Comparison of ENCODE assay signal across 8 cellular contexts in the genomic region with DNA sequence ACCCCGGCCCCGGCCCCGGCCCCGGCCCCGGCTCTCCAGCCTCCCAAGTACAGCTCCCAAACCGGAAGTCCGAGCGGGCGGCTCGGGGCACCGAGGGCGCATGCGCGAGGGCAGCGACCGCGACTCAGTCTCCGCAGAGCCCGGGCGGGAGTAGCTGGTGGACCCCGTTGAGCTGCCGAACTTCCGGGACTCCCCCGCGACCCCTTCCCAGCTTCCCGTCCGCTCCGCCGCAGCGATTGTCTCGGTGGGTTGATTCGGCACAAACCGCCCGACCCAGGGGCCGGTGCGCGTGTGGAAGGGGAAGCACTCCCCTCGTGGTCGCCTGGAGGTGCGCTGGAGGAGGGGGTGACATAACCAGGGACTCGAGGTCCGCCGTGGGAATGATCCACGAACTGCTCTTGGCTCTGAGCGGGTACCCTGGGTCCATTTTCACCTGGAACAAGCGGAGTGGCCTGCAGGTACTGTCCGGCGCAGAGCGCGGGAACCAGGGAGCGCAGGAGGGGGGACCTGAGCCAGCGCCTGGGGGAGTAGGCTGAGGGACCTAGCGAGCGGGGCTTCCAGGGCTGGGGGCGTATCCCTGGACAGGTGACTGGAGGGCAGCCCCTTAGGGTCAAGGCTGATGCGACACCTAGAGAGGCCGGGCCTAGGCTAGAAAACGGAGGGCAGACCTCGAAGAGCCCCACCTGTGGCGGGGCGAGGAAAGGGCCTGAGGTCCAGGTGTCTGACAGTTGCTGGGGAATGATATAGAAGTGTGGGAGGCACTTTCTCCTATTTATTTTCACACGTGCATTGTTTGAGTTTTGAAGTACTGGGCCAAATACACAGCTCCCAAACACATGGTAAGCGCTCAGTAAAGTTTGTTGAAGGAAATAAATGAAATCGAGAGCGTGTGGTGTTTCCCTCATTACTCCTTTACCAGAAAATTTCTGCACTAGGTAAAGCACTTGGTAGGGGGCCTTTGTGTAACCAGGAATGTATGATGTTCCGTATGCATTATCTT.
DNase-seq lines count a peak whose midpoint lies in the region; ATAC-seq and TF ChIP-seq lines count a peak whose summit lies in the region.

TSS of gene TUBGCP4 (plus strand) at position 127 of the 1,000 bp plus-strand sequence. CDS start at position 381, 254 bp downstream.
TSS of gene ZSCAN29 (minus strand) at position 69 of the 1,000 bp plus-strand sequence. CDS start 1,130 bp downstream, outside the sequence.

- in situ Hi-C loops in astrocyte of the cerebellum (cut with HindIII; ENCODE audit: low sequenced_read_pairs): no loop called here

- peaks cover 41% of the 10 kb centered on the region for H3K36me3 Mint-ChIP-seq in T-helper 2 cell treated with Interferon-gamma antibody and Interleukin-4, amounts not matched to agents 5 μg/mL and 100 μg/mL, for 36 hours (ENCODE audit: low read depth)

- H3K4me3 ChIP-seq in astrocyte of the cerebellum (ENCODE audit: low read depth, low read length): peak within 1 kb of the TSS; percentile 74
- peak within 1 kb of the TSS; percentile 82 for H3K4me3 ChIP-seq in retinal pigment epithelial cell (ENCODE audit: low read length)

- no peaks in the 10 kb centered on the region for H3K27me3 Mint-ChIP-seq in T-helper 2 cell treated with Interferon-gamma antibody and Interleukin-4, amounts not matched to agents 5 μg/mL and 100 μg/mL, for 36 hours (ENCODE audit: low read depth)

- DNase-seq in NCI-H146 treated with DMSO at 0.1 percent for 48 hours (lab: John Stamatoyannopoulos, UW; ENCODE audit: unreplicated experiment): peak; percentile 72
- peak; percentile 85 for DNase-seq in T-helper 2 cell treated with Interferon-gamma antibody and Interleukin-4, amounts not matched to agents 5 μg/mL and 100 μg/mL, for 36 hours (ENCODE audit: low spot score)
- peak; percentile 36 for DNase-seq in astrocyte of the cerebellum (ENCODE audit: low read depth)
- peak; percentile 42 to 79 for DNase-seq in hippocampal formation (lab: John Stamatoyannopoulos, UW)
- no peak for DNase-seq in retinal pigment epithelial cell (ENCODE audit: low read depth)

- H3K4me1 Mint-ChIP-seq in T-helper 2 cell treated with Interferon-gamma antibody and Interleukin-4, amounts not matched to agents 5 μg/mL and 100 μg/mL, for 36 hours (ENCODE audit: low read depth): peaks cover 47% of the 10 kb centered on the region

- ATAC-seq in HG02678 (IDR thresholded peaks at IDR 0.05; ENCODE audit: unreplicated experiment) (peak; percentile 79), HG02884 (IDR thresholded peaks at IDR 0.05; ENCODE audit: unreplicated experiment) (no peak)

- peak within 1 kb of the TSS; percentile 82 for H3K27ac Mint-ChIP-seq in T-helper 2 cell treated with Interferon-gamma antibody and Interleukin-4, amounts not matched to agents 5 μg/mL and 100 μg/mL, for 36 hours

- TF ChIP-seq CTCF in GM12874 (IDR thresholded peaks at IDR 0.05; ENCODE audit: insufficient read depth, low read depth, low read length): peak; percentile 60
- peak; percentile 44 for TF ChIP-seq CTCF in astrocyte of the cerebellum (IDR thresholded peaks at IDR 0.05; ENCODE audit: low read depth, low read length, missing control alignments)
- TF ChIP-seq CTCF in retinal pigment epithelial cell (conservative IDR thresholded peaks at IDR 0.05; ENCODE audit: low read depth, low read length): peak; percentile 45

- peak within 1 kb of the TSS; percentile 92 for H3K4me3 Mint-ChIP-seq in T-helper 2 cell treated with Interferon-gamma antibody and Interleukin-4, amounts not matched to agents 5 μg/mL and 100 μg/mL, for 36 hours

- peaks cover 23% of the 10 kb centered on the region for H3K9me3 Mint-ChIP-seq in T-helper 2 cell treated with Interferon-gamma antibody and Interleukin-4, amounts not matched to agents 5 μg/mL and 100 μg/mL, for 36 hours
